Comparison of ENCODE assay signal across 15 cellular contexts in genomic region chr14:75476274-75476995, GRCh38. TPM values are rescaled to one million over a fixed set of nuclear protein-coding genes. Genes with fewer than 3 reads are reported as not detected.
DNase-seq lines count a peak whose midpoint lies in the region; ATAC-seq and TF ChIP-seq lines count a peak whose summit lies in the region.
"Had no signal": no experiment of that assay in that cellular context is flagged by ENCODE, and none has a peak within 500 bp of the region (broad histone marks: within the 10 kb centered on the region; RNA-seq: fewer than 3 reads in every experiment).

No MANE protein-coding gene starts in this region.

- no peak overlapping the region for H2AFZ ChIP-seq in GM23338
- no peak overlapping the region for H2AFZ ChIP-seq in fibroblast of lung (ENCODE audit: low read length)

- H3K4me3 ChIP-seq in GM23338 (no peak overlapping the region), fibroblast of lung (replicated peaks in 1 of 4; ENCODE audit: control extremely low read depth in 1 of 4, insufficient read depth in 1 of 4, low read depth in 3 of 4, low read length in 4 of 4) (no peak overlapping the region)
- H3K4me3 ChIP-seq: spleen had no signal

- TF ChIP-seq CTCF in GM23338 (conservative IDR thresholded peaks at IDR 0.05; ENCODE audit: low read depth in 2 of 2), result no peak; a peak in 1 of 4 replicates
- peak in 1 of 2 donors; percentile 5 for TF ChIP-seq CTCF in fibroblast of lung (conservative IDR thresholded peaks at IDR 0.05 in 1 of 2, IDR thresholded peaks at IDR 0.05 in 1 of 2; ENCODE audit: low read depth in 1 of 2, low read length in 2 of 2)
- TF ChIP-seq CTCF in omental fat pad (IDR thresholded peaks at IDR 0.05), result no peak

- peaks cover 17% of the 10 kb centered on the region for H3K36me3 Mint-ChIP-seq in GM23338 (ENCODE audit: low read depth)

- peaks cover 3% of the 10 kb centered on the region; the same call in 2 of the 3 replicates for H3K9me3 Mint-ChIP-seq in GM23338

- peaks cover 3% of the 10 kb centered on the region for H3K27me3 Mint-ChIP-seq in GM23338 (ENCODE audit: insufficient read depth, low read depth, poor library complexity)

- peak overlapping the region; percentile 86; the same call in 1 of the 2 replicates for H3K27ac Mint-ChIP-seq in GM23338

- no peak overlapping the region for H3K4me3 Mint-ChIP-seq in GM23338

- H4K20me1 ChIP-seq in GM23338 (replicated peaks; ENCODE audit: insufficient read depth) (no peaks in the 10 kb centered on the region), fibroblast of lung (ENCODE audit: control insufficient read depth, extremely low read depth, insufficient read depth, low read length) (no peaks in the 10 kb centered on the region)

- H3F3A ChIP-seq in GM23338 (replicated peaks; ENCODE audit: low read depth), result peaks cover 6% of the 10 kb centered on the region

- ATAC-seq in GM23338 (peak; percentile 50), omental fat pad (ENCODE audit: low FRiP score) (peak; percentile 27), HG03521 (IDR thresholded peaks at IDR 0.05; ENCODE audit: unreplicated experiment) (no peak), HG03135 (IDR thresholded peaks at IDR 0.05; ENCODE audit: unreplicated experiment) (no peak)

- no peak overlapping the region for H3K9ac ChIP-seq in fibroblast of lung (ENCODE audit: insufficient read depth, low read length)

- H3K36me3 ChIP-seq in GM23338 (ENCODE audit: insufficient read depth), result no peaks in the 10 kb centered on the region
- peaks cover 8% of the 10 kb centered on the region for H3K36me3 ChIP-seq in fibroblast of lung (ENCODE audit: control insufficient read depth, insufficient read depth, low read length)

- H3K27ac ChIP-seq in GM23338 (ENCODE audit: low read depth) (peak overlapping the region; percentile 50; the same call in 1 of the 2 replicates), fibroblast of lung (ENCODE audit: insufficient read depth, low read length) (no peak overlapping the region)

- DNase-seq in GM23338 (ENCODE audit: low spot score) (peak; percentile 73), NCI-H345 (lab: John Stamatoyannopoulos, UW) (peak; percentile 91), fibroblast of lung (ENCODE audit: low read depth in 2 of 2) (peak; percentile 6 to 48), omental fat pad (ENCODE audit: low spot score) (no peak), AML-193 (lab: John Stamatoyannopoulos, UW) (no peak)
- DNase-seq in activated T-cell treated with anti-CD3 and anti-CD28 coated beads, Interleukin-2, amount 50 U/mL, for 1 hour, result no peak
- DNase-seq: activated CD4-positive, alpha-beta T cell treated with anti-CD3 and anti-CD28 coated beads, Interleukin-2, amount 50 U/mL, for 4 hours; left cardiac atrium; OCI-M1; spleen; stimulated activated naive CD4-positive, alpha-beta T cell had no signal

- H3K27me3 ChIP-seq in GM23338 (ENCODE audit: insufficient read depth) (no peaks in the 10 kb centered on the region), fibroblast of lung (ENCODE audit: control insufficient read depth, insufficient read depth, low read length) (peaks cover 2% of the 10 kb centered on the region)
- H3K27me3 ChIP-seq: spleen had no signal

- peaks cover 31% of the 10 kb centered on the region for H3K4me1 Mint-ChIP-seq in GM23338

- no peaks in the 10 kb centered on the region for H3K79me2 ChIP-seq in GM23338 (replicated peaks; ENCODE audit: insufficient read depth)
- no peaks in the 10 kb centered on the region for H3K79me2 ChIP-seq in fibroblast of lung (ENCODE audit: control insufficient read depth, insufficient read depth, low read length)

- H3K4me2 ChIP-seq in GM23338, result no peak overlapping the region
- H3K4me2 ChIP-seq in fibroblast of lung (ENCODE audit: extremely low read depth, insufficient read depth, low read length), result no peak overlapping the region

- no peaks in the 10 kb centered on the region for H3K9me3 ChIP-seq in fibroblast of lung (ENCODE audit: control insufficient read depth, insufficient read depth, low read depth, low read length)
- H3K9me3 ChIP-seq: spleen had no signal

- H3K4me1 ChIP-seq in GM23338 (ENCODE audit: insufficient read depth), result peaks cover 7% of the 10 kb centered on the region
- no peaks in the 10 kb centered on the region for H3K4me1 ChIP-seq in fibroblast of lung (ENCODE audit: control insufficient read depth, extremely low read depth, insufficient read depth, low read length)

- no peaks in the 10 kb centered on the region for H3K9me2 ChIP-seq in GM23338 (ENCODE audit: insufficient read depth)

TF ChIP-seq in GM23338, 12 proteins besides CTCF, POLR2A, EP300 and RAD21 (continues in another document):
- TF ChIP-seq ZNF462 (CRISPR knock-in tag; IDR thresholded peaks at IDR 0.05) (no peak), POLR2AphosphoS5 (IDR thresholded peaks at IDR 0.05; ENCODE audit: low read depth) (no peak), ZNF114 (CRISPR knock-in tag; IDR thresholded peaks at IDR 0.05) (no peak), NANOG (IDR thresholded peaks at IDR 0.05; ENCODE audit: borderline replicate concordance) (no peak), EZH2 (IDR thresholded peaks at IDR 0.05; ENCODE audit: low read depth, unreplicated experiment) (no peak)

RNA-seq across cellular contexts. Expression of gene BATF, which starts 45.8 kb away (rescaled TPM):
- not detected in 2 replicates for total RNA-seq in GM23338 (2014; rRNA removed; shearing (Covaris generic))
- not detected in 2 replicates for polyA plus RNA-seq in GM23338 (2016; fragmentation: Nextera tagmentation; extraction: Ambion mirVana)
- total RNA-seq in fibroblast of lung, result 0.50 and 0.51 TPM in 2 replicates
- 0.21 TPM in 1 of 2 replicates, not detected in the other for polyA plus RNA-seq in fibroblast of lung
- polyA plus RNA-seq in fibroblast of lung (2012), result 0.23 TPM in 1 of 2 replicates, not detected in the other
- not detected in 2 replicates for polyA minus RNA-seq in fibroblast of lung (ENCODE audit: low replicate concordance)
- 10 to 100 TPM in 3 of 4 donors, 1 to 10 TPM in 1; 8.2 to 22.8 (median 12.9) TPM for total RNA-seq in omental fat pad
- total RNA-seq: Daoy, HT1080 had no signal

RNA-seq across cellular contexts. Expression of gene JDP2, which starts 48.6 kb away (rescaled TPM):
- total RNA-seq in GM23338 (2014; rRNA removed; shearing (Covaris generic)), result 38.9 and 46.4 TPM in 2 replicates
- 12.5 and 13.3 TPM in 2 replicates for polyA plus RNA-seq in GM23338 (2016; fragmentation: Nextera tagmentation; extraction: Ambion mirVana)
- 86.3 and 95.3 TPM in 2 replicates for total RNA-seq in fibroblast of lung
- 32.4 and 40.8 TPM in 2 replicates for polyA plus RNA-seq in fibroblast of lung
- polyA plus RNA-seq in fibroblast of lung (2012), result 34.5 and 39.1 TPM in 2 replicates
- 8.0 and 9.8 TPM in 2 replicates for polyA minus RNA-seq in fibroblast of lung (ENCODE audit: low replicate concordance)
- total RNA-seq in omental fat pad, result 100 to 1,000 TPM in 1 of 4 donors, 10 to 100 TPM in 3; 59.7 to 141 (median 78.4) TPM

Comparison
In these comparisons a context has a peak if more than half of its experiments do, and no peak if none do; other contexts are left out.
1. ATAC-seq: peak in GM23338 (single experiment) and omental fat pad (single experiment); none in HG03521 (single experiment) and HG03135 (single experiment).
2. DNase-seq: peak in GM23338 (single experiment), NCI-H345 (single experiment) and fibroblast of lung (2 of 2); none in omental fat pad (single experiment), AML-193 (0 of 2) and activated T-cell treated with anti-CD3 and anti-CD28 coated beads, Interleukin-2, amount 50 U/mL, for 1 hour (single experiment).